22 cellular contexts compared by ENCODE assay signal in the genomic region with DNA sequence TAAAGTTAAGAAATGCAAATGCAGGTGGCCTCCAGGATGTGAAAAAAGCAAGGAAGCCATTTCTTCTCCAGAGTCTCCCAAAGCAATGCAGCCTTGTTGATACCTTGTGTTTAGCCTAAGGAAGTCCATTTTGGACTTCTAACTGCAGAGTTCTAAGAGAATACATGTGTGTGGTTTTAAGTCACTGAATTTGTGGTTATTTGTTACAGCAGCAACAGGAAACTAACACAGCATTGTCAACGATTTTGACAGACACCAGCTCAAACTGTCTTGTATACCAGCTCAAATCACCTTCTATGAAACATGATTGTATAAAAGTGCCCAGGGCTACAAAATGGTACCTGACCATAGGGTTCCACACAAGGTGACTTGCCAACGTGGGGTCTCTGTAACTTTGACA.
DNase-seq lines count a peak whose midpoint lies in the region; ATAC-seq and TF ChIP-seq lines count a peak whose summit lies in the region.
"Had no signal": no experiment of that assay in that cellular context is flagged by ENCODE, and none has a peak within 500 bp of the region (broad histone marks: within the 10 kb centered on the region; RNA-seq: fewer than 3 reads in every experiment).

No MANE protein-coding gene starts in this region.

- no peak overlapping the region for H3K9ac ChIP-seq in Karpas-422 (ENCODE audit: low read length)
- H3K9ac ChIP-seq in colonic mucosa (ENCODE audit: low read depth in 2 of 2, low read length in 2 of 2) = no peak overlapping the region
- H3K9ac ChIP-seq: BLaER1 had no signal

- no peaks in the 10 kb centered on the region for H4K20me1 ChIP-seq in Karpas-422 (ENCODE audit: insufficient read depth, low read depth, low read length)
- H4K20me1 ChIP-seq: BLaER1 had no signal

- H3K9me3 ChIP-seq in Karpas-422 (ENCODE audit: low read length) = no peaks in the 10 kb centered on the region
- no peaks in the 10 kb centered on the region for H3K9me3 ChIP-seq in colonic mucosa
- H3K9me3 ChIP-seq: BE2C, BLaER1 had no signal

- H3K4me1 ChIP-seq in Karpas-422 (ENCODE audit: low read length) (peaks cover 28% of the 10 kb centered on the region), colonic mucosa (no peaks in the 10 kb centered on the region)
- H3K4me1 ChIP-seq: BE2C had no signal

- H3K4me3 Mint-ChIP-seq in effector memory CD8-positive, alpha-beta T cell = no peak overlapping the region
- H3K4me3 Mint-ChIP-seq in natural killer cell treated with Interleukin-12 subunit alpha and Interleukin-12 subunit beta and Interleukin-15 and Interleukin-18, amount 100 ng/mL, for 72 hours = no peak overlapping the region
- H3K4me3 Mint-ChIP-seq: CD14-positive monocyte; CD4-positive, alpha-beta memory T cell; CD4-positive, CD25-positive, alpha-beta regulatory T cell; CD8-positive, alpha-beta memory T cell had no signal

- peaks cover 0 to 2% of the 10 kb centered on the region in 2 donors for H3K9me3 Mint-ChIP-seq in effector memory CD8-positive, alpha-beta T cell
- H3K9me3 Mint-ChIP-seq in natural killer cell treated with Interleukin-12 subunit alpha and Interleukin-12 subunit beta and Interleukin-15 and Interleukin-18, amount 100 ng/mL, for 72 hours = peaks cover 5% of the 10 kb centered on the region
- H3K9me3 Mint-ChIP-seq: CD8-positive, alpha-beta memory T cell had no signal

- no peak overlapping the region for H3K4me2 ChIP-seq in Karpas-422 (ENCODE audit: low read depth, low read length, poor library complexity, severe bottlenecking)
- H3K4me2 ChIP-seq: BLaER1 had no signal

- H3K36me3 ChIP-seq in Karpas-422 (ENCODE audit: insufficient read depth, low read length) = no peaks in the 10 kb centered on the region
- H3K36me3 ChIP-seq in colonic mucosa = no peaks in the 10 kb centered on the region
- H3K36me3 ChIP-seq: BE2C, BLaER1 had no signal

- H3K27me3 ChIP-seq in Karpas-422 (ENCODE audit: low read length) = no peaks in the 10 kb centered on the region
- no peaks in the 10 kb centered on the region for H3K27me3 ChIP-seq in colonic mucosa
- H3K27me3 ChIP-seq: BE2C, BLaER1 had no signal

- H3K27ac ChIP-seq in Karpas-422 (ENCODE audit: low read length) = no peak overlapping the region
- no peak overlapping the region for H3K27ac ChIP-seq in colonic mucosa
- H3K27ac ChIP-seq: BLaER1 had no signal

- TF ChIP-seq CTCF in GM12865 (IDR thresholded peaks at IDR 0.05; ENCODE audit: insufficient read depth, low read depth, low read length, missing control alignments) (no peak), colonic mucosa (IDR thresholded peaks at IDR 0.05) (no peak)

- intact Hi-C loops in colonic mucosa (cut with DNase I) = no loop called here

- no peak overlapping the region for H3K27ac Mint-ChIP-seq in effector memory CD8-positive, alpha-beta T cell
- H3K27ac Mint-ChIP-seq in natural killer cell treated with Interleukin-12 subunit alpha and Interleukin-12 subunit beta and Interleukin-15 and Interleukin-18, amount 100 ng/mL, for 72 hours = no peak overlapping the region
- H3K27ac Mint-ChIP-seq: CD14-positive monocyte; CD4-positive, alpha-beta memory T cell; CD4-positive, CD25-positive, alpha-beta regulatory T cell had no signal

- no peak overlapping the region for H3K4me3 ChIP-seq in GM12865 (ENCODE audit: low read depth, low read length)
- no peak overlapping the region for H3K4me3 ChIP-seq in Karpas-422 (ENCODE audit: low read length)
- no peak overlapping the region for H3K4me3 ChIP-seq in colonic mucosa
- H3K4me3 ChIP-seq: BLaER1, GM12878 had no signal

- H3K36me3 Mint-ChIP-seq in effector memory CD8-positive, alpha-beta T cell (ENCODE audit: insufficient read depth) = no peaks in the 10 kb centered on the region
- no peaks in the 10 kb centered on the region for H3K36me3 Mint-ChIP-seq in natural killer cell treated with Interleukin-12 subunit alpha and Interleukin-12 subunit beta and Interleukin-15 and Interleukin-18, amount 100 ng/mL, for 72 hours
- H3K36me3 Mint-ChIP-seq: CD14-positive monocyte; CD4-positive, alpha-beta memory T cell; CD4-positive, CD25-positive, alpha-beta regulatory T cell; CD8-positive, alpha-beta memory T cell had no signal

- peak; percentile 47 for ATAC-seq in effector memory CD8-positive, alpha-beta T cell (replicated peaks)
- ATAC-seq in GM19023 (IDR thresholded peaks at IDR 0.05; ENCODE audit: unreplicated experiment) = no peak
- ATAC-seq in natural killer cell treated with Interleukin-12 subunit alpha and Interleukin-12 subunit beta and Interleukin-15 and Interleukin-18, amount 100 ng/mL, for 72 hours = no peak
- ATAC-seq: GM12878 had no signal

- H3K27me3 Mint-ChIP-seq in effector memory CD8-positive, alpha-beta T cell = peaks cover 0 to 11% of the 10 kb centered on the region in 2 donors
- peaks cover 0 to 8% of the 10 kb centered on the region in 2 donors for H3K27me3 Mint-ChIP-seq in natural killer cell treated with Interleukin-12 subunit alpha and Interleukin-12 subunit beta and Interleukin-15 and Interleukin-18, amount 100 ng/mL, for 72 hours
- H3K27me3 Mint-ChIP-seq: CD4-positive, alpha-beta memory T cell; CD4-positive, CD25-positive, alpha-beta regulatory T cell had no signal

- H3K9me2 ChIP-seq in Karpas-422 (replicated peaks; ENCODE audit: insufficient read depth, low read length) = no peaks in the 10 kb centered on the region

- no peaks in the 10 kb centered on the region for H3K79me2 ChIP-seq in Karpas-422 (ENCODE audit: low read length)

- peak overlapping the region; percentile 2; the same call in 1 of the 2 replicates for H2AFZ ChIP-seq in Karpas-422 (ENCODE audit: low read length)

- DNase-seq in GM12865 (ENCODE audit: low read depth) (peak; percentile 13), Karpas-422 (no peak), colonic mucosa (no peak)
- no peak for DNase-seq in effector memory CD8-positive, alpha-beta T cell
- no peak for DNase-seq in natural killer cell treated with Interleukin-12 subunit alpha and Interleukin-12 subunit beta and Interleukin-15 and Interleukin-18, amount 100 ng/mL, for 72 hours (ENCODE audit: low spot score)
- DNase-seq: 8988T; ACHN; BE2C; C1 segment of cervical spinal cord; CD4-positive, alpha-beta memory T cell; CD4-positive, CD25-positive, alpha-beta regulatory T cell; CD8-positive, alpha-beta memory T cell; COR-L47; DMS 273 treated with DMSO at 0.1 percent for 48 hours; DMS153; DMS53; DMS79; GF-D8 had no signal

- peaks cover 0 to 11% of the 10 kb centered on the region in 2 donors for H3K4me1 Mint-ChIP-seq in effector memory CD8-positive, alpha-beta T cell (ENCODE audit: low read depth in 2 of 2)
- H3K4me1 Mint-ChIP-seq in natural killer cell treated with Interleukin-12 subunit alpha and Interleukin-12 subunit beta and Interleukin-15 and Interleukin-18, amount 100 ng/mL, for 72 hours (ENCODE audit: low read depth in 2 of 2) = no peaks in the 10 kb centered on the region
- H3K4me1 Mint-ChIP-seq: CD14-positive monocyte; CD4-positive, CD25-positive, alpha-beta regulatory T cell; CD8-positive, alpha-beta memory T cell had no signal
